Comparison of ENCODE assay signal across 8 cellular contexts in the genomic region with DNA sequence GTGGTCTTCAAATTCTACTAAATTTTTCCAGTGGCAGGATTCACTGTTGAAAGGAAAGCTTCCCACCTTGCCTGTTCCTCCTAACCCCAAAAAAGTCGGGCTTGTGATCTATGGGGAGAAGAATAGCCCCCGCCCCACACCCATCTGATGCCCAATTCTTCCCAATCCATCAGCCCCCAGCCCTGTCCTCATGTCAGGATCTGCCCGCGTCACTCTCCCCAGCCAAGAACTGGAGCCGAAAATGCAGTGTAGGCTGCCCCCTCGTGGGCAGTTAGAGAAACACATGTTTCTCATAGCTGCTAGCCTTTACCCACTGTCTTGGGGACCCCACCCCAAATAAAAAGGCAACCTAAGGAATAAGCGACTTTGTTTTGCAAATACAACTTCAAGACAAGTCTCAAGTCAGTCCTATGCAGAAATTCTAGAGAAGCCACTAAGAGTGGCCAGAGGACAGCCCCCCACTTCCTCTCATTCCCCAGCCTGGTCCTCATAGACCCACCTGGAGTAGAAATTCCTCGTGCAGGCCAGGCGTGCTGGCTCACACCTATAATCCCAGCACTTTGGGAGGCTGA. TPM values are rescaled to one million over a fixed set of nuclear protein-coding genes. Genes with fewer than 3 reads are reported as not detected.
DNase-seq lines count a peak whose midpoint lies in the region; ATAC-seq and TF ChIP-seq lines count a peak whose summit lies in the region.

No MANE protein-coding gene starts in this region.

- H3K27me3 ChIP-seq in Caco-2 (replicated peaks; ENCODE audit: control insufficient read depth, insufficient read depth, low read length) (no peaks in the 10 kb centered on the region), Panc1 (ENCODE audit: control insufficient read depth, insufficient read depth, low read length) (no peaks in the 10 kb centered on the region), trophoblast cell (ENCODE audit: insufficient read depth, low read length) (no peaks in the 10 kb centered on the region)

- H3K27ac ChIP-seq in Panc1 (ENCODE audit: low read length) (no peak overlapping the region), trophoblast cell (ENCODE audit: low read depth, low read length) (no peak overlapping the region)

- H3K27ac Mint-ChIP-seq in Caco-2 (ENCODE audit: unreplicated experiment): peak overlapping the region; percentile 58
- H3K27ac Mint-ChIP-seq in HFFc6: no peak overlapping the region

- H3K9ac ChIP-seq in trophoblast cell (ENCODE audit: low read length): no peak overlapping the region

- H3K9me3 ChIP-seq in Caco-2 (no peaks in the 10 kb centered on the region), Panc1 (ENCODE audit: control insufficient read depth, insufficient read depth, low read depth, low read length) (no peaks in the 10 kb centered on the region), trophoblast cell (ENCODE audit: insufficient read depth, low read depth, low read length) (no peaks in the 10 kb centered on the region)

- H3K4me1 ChIP-seq in Caco-2: peaks cover 4% of the 10 kb centered on the region; the same call in 1 of the 2 replicates
- no peaks in the 10 kb centered on the region; the same call in 1 of the 2 replicates for H3K4me1 ChIP-seq in Panc1 (ENCODE audit: control insufficient read depth, insufficient read depth, low read length)
- H3K4me1 ChIP-seq in trophoblast cell (ENCODE audit: control insufficient read depth in 1 of 2, insufficient read depth in 2 of 2, low read length in 2 of 2): no peaks in the 10 kb centered on the region

- H3K4me1 Mint-ChIP-seq in Caco-2 (ENCODE audit: low read depth, unreplicated experiment) (peaks cover 7% of the 10 kb centered on the region), HFFc6 (ENCODE audit: low read depth) (peaks cover 6% of the 10 kb centered on the region)

- H3K27me3 Mint-ChIP-seq in Caco-2 (ENCODE audit: insufficient read depth, unreplicated experiment) (no peaks in the 10 kb centered on the region), HFFc6 (ENCODE audit: insufficient read depth) (peaks cover 12% of the 10 kb centered on the region)

- no peak overlapping the region for H3K23ac ChIP-seq in trophoblast cell (ENCODE audit: low read length)

- peak overlapping the region; percentile 52 for H3K4me3 Mint-ChIP-seq in Caco-2 (ENCODE audit: unreplicated experiment)
- H3K4me3 Mint-ChIP-seq in HFFc6: peak overlapping the region; percentile 64

- H4K8ac ChIP-seq in trophoblast cell (ENCODE audit: low read depth, low read length): no peak overlapping the region

- H4K12ac ChIP-seq in trophoblast cell (ENCODE audit: low read depth, low read length): no peak overlapping the region

- CTCF ChIA-PET in Caco-2 (lab: Charles Lee) (interaction anchor here (0.6 to 8.2 kb wide), 32 partner anchors 8 to 428 kb away, joined by 3 to 211 read pairs (median 3); a partner anchor contains a TSS), Panc1 (lab: Charles Lee) (interaction anchor here (0.5 to 5.6 kb wide), 15 partner anchors 10 to 639 kb away, joined by 3 to 106 read pairs (median 4); a partner anchor contains a TSS)

- POLR2A ChIA-PET in Caco-2 (lab: Charles Lee): interaction anchor here (0.6 to 1.6 kb wide), 4 partner anchors 38 to 130 kb away, joined by 3 to 7 read pairs (median 4); a partner anchor contains a TSS
- POLR2A ChIA-PET in Panc1 (lab: Charles Lee): interaction anchor here (0.6 kb wide), 1 partner anchor 80 kb away, joined by 3 read pairs; no protein-coding TSS in a partner anchor

- BruUV-seq in Caco-2 (replicated peaks; lab: Mats Ljungman, UMichigan): no TSS peak
- BruUV-seq in Panc1 (replicated peaks; lab: Mats Ljungman, UMichigan): no TSS peak

- H2AFZ ChIP-seq in trophoblast cell (ENCODE audit: insufficient read depth, low read length, poor library complexity): no peak overlapping the region

- no peak overlapping the region for H2BK5ac ChIP-seq in trophoblast cell (ENCODE audit: low read depth, low read length, poor library complexity)

- H3K4me2 ChIP-seq in trophoblast cell (ENCODE audit: low read length): peak overlapping the region; percentile 2

- H3K36me3 ChIP-seq in Caco-2 (ENCODE audit: control insufficient read depth, insufficient read depth, low read length) (no peaks in the 10 kb centered on the region), Panc1 (ENCODE audit: control insufficient read depth, insufficient read depth, low read length) (no peaks in the 10 kb centered on the region), trophoblast cell (ENCODE audit: control insufficient read depth in 1 of 2, insufficient read depth in 2 of 2, low read length in 2 of 2) (no peaks in the 10 kb centered on the region)

- H3K36me3 Mint-ChIP-seq in Caco-2 (ENCODE audit: insufficient read depth, unreplicated experiment) (no peaks in the 10 kb centered on the region), HFFc6 (ENCODE audit: low read depth) (no peaks in the 10 kb centered on the region)

- no peak overlapping the region for H4K91ac ChIP-seq in trophoblast cell (ENCODE audit: low read depth, low read length)

- H3K9me3 Mint-ChIP-seq in Caco-2 (ENCODE audit: unreplicated experiment): no peaks in the 10 kb centered on the region
- H3K9me3 Mint-ChIP-seq in HFFc6: no peaks in the 10 kb centered on the region

- H2AK5ac ChIP-seq in trophoblast cell (ENCODE audit: low read length): no peak overlapping the region

- H3K18ac ChIP-seq in trophoblast cell (ENCODE audit: low read length): no peak overlapping the region

- no peak overlapping the region for H2BK120ac ChIP-seq in trophoblast cell (ENCODE audit: insufficient read depth, low read length, poor library complexity)

- no peak overlapping the region for H3K4me3 ChIP-seq in Caco-2 (ENCODE audit: low read depth, low read length)
- no peak overlapping the region; a peak in 1 of 4 replicates for H3K4me3 ChIP-seq in Panc1 (ENCODE audit: low read depth in 2 of 2, low read length in 2 of 2)
- no peak overlapping the region for H3K4me3 ChIP-seq in trophoblast cell (ENCODE audit: low read depth, low read length)

- in situ Hi-C loops in Panc1 (cut with HindIII; ENCODE audit: low pct_unique_long_range_greater_than_20kb, low sequenced_read_pairs): loop anchor here (25.0 kb wide), 1 partner anchor 132 kb away; no protein-coding TSS in a partner anchor

- DNase-seq in Caco-2 (peak; percentile 74 to 75), HFFc6 (peak; percentile 25), Panc1 (ENCODE audit: low read depth, low spot score) (no peak), glomerular visceral epithelial cell (ENCODE audit: extremely low spot score) (peak; percentile 63), trophoblast cell (peak; percentile 48 to 73), amniotic stem cell (lab: John Stamatoyannopoulos, UW) (no peak)
- DNase-seq in activated naive CD4-positive, alpha-beta T cell treated with Interleukin-2 at 50 U/mL for 16 hours: peak; percentile 68

- no peaks in the 10 kb centered on the region for H3K79me1 ChIP-seq in trophoblast cell (ENCODE audit: low read length)

- H3K14ac ChIP-seq in trophoblast cell (ENCODE audit: low read length): no peak overlapping the region

- peak; percentile 77 to 78 for TF ChIP-seq CTCF in Caco-2 (IDR thresholded peaks at IDR 0.05; ENCODE audit: insufficient read depth in 1 of 2, low read depth in 1 of 2, low read length in 1 of 2, severe bottlenecking in 1 of 2, unreplicated experiment in 1 of 2)
- TF ChIP-seq CTCF in HFFc6 (IDR thresholded peaks at IDR 0.05): peak; percentile 94
- peak; percentile 89 for TF ChIP-seq CTCF in Panc1 (IDR thresholded peaks at IDR 0.05)

- intact Hi-C loops in Caco-2 (cut with micrococcal nuclease; ENCODE audit: unreplicated experiment): loop anchor here (1.0 to 2.0 kb wide), 4 partner anchors 42 to 394 kb away; no protein-coding TSS in a partner anchor
- intact Hi-C loops in Panc1 (cut with micrococcal nuclease; ENCODE audit: unreplicated experiment): loop anchor here (1.0 kb wide), 1 partner anchor 134 kb away; no protein-coding TSS in a partner anchor

- WGBS in trophoblast cell (ENCODE audit: extremely low coverage, insufficient coverage, insufficient read length): no CpG with 5 or more reads among the region's 9 CpGs

- H2BK12ac ChIP-seq in trophoblast cell (ENCODE audit: low read length): no peak overlapping the region

- ATAC-seq in Panc1 (peak; percentile 69), HG03378 (IDR thresholded peaks at IDR 0.05; ENCODE audit: unreplicated experiment) (no peak)

- no peak overlapping the region for H3K4ac ChIP-seq in trophoblast cell (ENCODE audit: low read depth, low read length)

- no peaks in the 10 kb centered on the region for H3K79me2 ChIP-seq in trophoblast cell (ENCODE audit: control insufficient read depth, insufficient read depth, low read length, poor library complexity)

RNA-seq across cellular contexts. Expression of a gene that starts 13.0 kb away (rescaled TPM):
- total RNA-seq in Caco-2 (2022): 62.7 and 62.8 TPM in 2 replicates
- total RNA-seq in HFFc6 (2021; fragmentation: NEBNext Ultra II Directional; extraction: Animal tissue kit (Norgen Biotek cat#: 25700)): 10 to 100 TPM; 48.8 to 59.0 (median 53.3) TPM
- 81.4 TPM for total RNA-seq in Panc1 (2021; ENCODE audit: unreplicated experiment)
- 112 TPM for polyA plus RNA-seq in Panc1 (2012; ENCODE audit: insufficient read length)
- 25.3 and 25.5 TPM in 2 replicates for polyA plus RNA-seq in trophoblast cell (2013)

RNA-seq across cellular contexts. Expression of a gene that starts 20.2 kb away (rescaled TPM):
- total RNA-seq in Caco-2 (2022) (not detected in 2 replicates), Panc1 (2021; ENCODE audit: unreplicated experiment) (not detected)
- total RNA-seq in HFFc6 (2021; fragmentation: NEBNext Ultra II Directional; extraction: Animal tissue kit (Norgen Biotek cat#: 25700)): not detected
- polyA plus RNA-seq in Panc1 (2012; ENCODE audit: insufficient read length): not detected
- polyA plus RNA-seq in trophoblast cell (2013): not detected in 2 replicates

RNA-seq across cellular contexts. Expression of a gene that starts 43.5 kb away (rescaled TPM):
- total RNA-seq in Caco-2 (2022) (55.5 and 73.8 TPM in 2 replicates), Panc1 (2021; ENCODE audit: unreplicated experiment) (0.15 TPM)
- total RNA-seq in HFFc6 (2021; fragmentation: NEBNext Ultra II Directional; extraction: Animal tissue kit (Norgen Biotek cat#: 25700)): not detected
- polyA plus RNA-seq in Panc1 (2012; ENCODE audit: insufficient read length): 0.08 TPM
- 1.1 TPM in 2 replicates for polyA plus RNA-seq in trophoblast cell (2013)

RNA-seq across cellular contexts. Expression of a gene that starts 43.8 kb away (rescaled TPM):
- total RNA-seq in Caco-2 (2022) (not detected in 2 replicates), Panc1 (2021; ENCODE audit: unreplicated experiment) (not detected)
- total RNA-seq in HFFc6 (2021; fragmentation: NEBNext Ultra II Directional; extraction: Animal tissue kit (Norgen Biotek cat#: 25700)): not detected
- polyA plus RNA-seq in Panc1 (2012; ENCODE audit: insufficient read length): not detected
- polyA plus RNA-seq in trophoblast cell (2013): not detected in 2 replicates

RNA-seq across cellular contexts. Expression of a gene that starts 57.6 kb away (rescaled TPM):
- total RNA-seq in Caco-2 (2022) (not detected in 2 replicates), Panc1 (2021; ENCODE audit: unreplicated experiment) (not detected)
- total RNA-seq in HFFc6 (2021; fragmentation: NEBNext Ultra II Directional; extraction: Animal tissue kit (Norgen Biotek cat#: 25700)): under 1 TPM in 1 of 6 experiments, not detected in 5; 0.09 TPM
- not detected for polyA plus RNA-seq in Panc1 (2012; ENCODE audit: insufficient read length)
- 0.03 TPM in 2 replicates for polyA plus RNA-seq in trophoblast cell (2013)

Comparison
In these comparisons a context has a peak if more than half of its experiments do, and no peak if none do; other contexts are left out.
1. DNase-seq: peak in Caco-2 (2 of 2), HFFc6 (single experiment), activated naive CD4-positive, alpha-beta T cell treated with Interleukin-2 at 50 U/mL for 16 hours (single experiment), glomerular visceral epithelial cell (single experiment) and trophoblast cell (2 of 2); none in Panc1 (single experiment) and amniotic stem cell (single experiment).
2. RNA of a gene that starts 43.5 kb away (total RNA-seq): 55.5 to 73.8 TPM in Caco-2; 0.15 TPM in Panc1 (single experiment) and not detected in HFFc6; every median in the first group is over 10 times any median in the second.
3. Peak in every context shown above with its lines, with median percentiles within 50 percentile points of each other: CTCF ChIP-seq.